ENCODE assay signal across 30 cellular contexts in the genomic region with DNA sequence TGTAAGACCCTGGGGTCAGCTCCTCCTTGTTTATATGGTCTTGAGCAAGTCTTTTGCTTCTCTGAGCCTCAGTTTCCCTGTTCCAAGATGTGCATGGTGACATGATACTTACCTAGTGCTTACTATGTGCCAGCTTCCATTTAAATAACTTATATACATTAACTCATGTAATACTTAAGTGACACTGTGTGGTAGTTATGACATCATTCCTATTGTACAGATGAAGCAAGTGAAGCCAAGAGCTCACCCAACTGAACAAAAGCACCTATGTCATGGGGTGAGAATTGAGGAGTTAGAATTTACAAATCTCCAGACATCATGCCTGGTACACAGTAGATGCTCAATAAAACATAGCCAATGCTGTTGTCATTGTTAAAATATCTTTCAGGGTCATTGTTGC. TPM values are rescaled to one million over a fixed set of nuclear protein-coding genes. Genes with fewer than 3 reads are reported as not detected.
"Had no signal": no experiment of that assay in that cellular context is flagged by ENCODE, and none has a peak within 500 bp of the region (broad histone marks: within the 10 kb centered on the region; RNA-seq: fewer than 3 reads in every experiment).

No MANE protein-coding gene starts in this region.

- H3K27me3 ChIP-seq: MG63 had no signal

- H3K4me3 ChIP-seq: MG63 had no signal

- DNase-seq: Karpas-422, Kasumi-1, MM.1S, MV-4-11, NCI-H1048, NCI-H1092, NCI-H1092 treated with DMSO at 0.1 percent for 48 hours, NCI-H1105, NCI-H1105 treated with DMSO at 0.1 percent for 48 hours, NCI-H1417, NCI-H1417 treated with DMSO at 0.1 percent for 48 hours, NCI-H1436, NCI-H1436 treated with DMSO at 0.1 percent for 48 hours, NCI-H146, NCI-H187, NCI-H187 treated with DMSO at 0.1 percent for 48 hours, NCI-H1930, NCI-H2029, NCI-H2029 treated with DMSO at 0.1 percent for 48 hours, NCI-H2081, NCI-H2081 treated with DMSO at 0.1 percent for 48 hours, NCI-H2107, NCI-H2171, NCI-H2171 treated with DMSO at 0.1 percent for 48 hours, NCI-H345, NCI-H510A, NCI-H510A treated with DMSO at 0.1 percent for 48 hours, NCI-H524 had no signal

- H3K36me3 ChIP-seq: MG63 had no signal

RNA-seq across cellular contexts. Expression of gene CMKLR1, which starts 41.3 kb away (rescaled TPM):
- total RNA-seq: NCI-H460 had no signal
